Comparison of ENCODE assay signal across 37 cellular contexts in the genomic region with DNA sequence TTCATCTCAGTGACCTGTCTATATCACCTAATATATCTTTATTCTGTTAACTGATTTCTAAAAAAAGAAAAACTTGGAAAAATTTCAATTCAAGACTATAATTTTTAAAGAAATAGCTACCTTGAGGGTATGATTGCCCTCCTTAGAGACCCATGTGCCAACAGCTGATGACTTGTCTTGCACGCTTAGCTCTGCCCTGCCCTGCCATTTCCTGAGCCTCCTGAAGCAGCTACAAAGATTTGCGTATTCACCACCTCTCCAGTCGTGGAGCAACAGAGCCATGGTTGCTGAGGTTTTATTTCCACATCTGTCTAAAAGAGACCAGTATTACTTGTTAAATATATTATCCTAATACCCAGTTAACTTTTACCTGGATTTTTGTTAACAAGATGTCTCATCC.
"Had no signal": no experiment of that assay in that cellular context is flagged by ENCODE, and none has a peak within 500 bp of the region (broad histone marks: within the 10 kb centered on the region; RNA-seq: fewer than 3 reads in every experiment).

No MANE protein-coding gene starts in this region.

- H3K36me3 Mint-ChIP-seq: activated naive CD4-positive, alpha-beta T cell treated with anti-CD3 and anti-CD28 coated beads, Interleukin-2, amount 50 U/mL, for 72 hours had no signal

- H3K9me3 Mint-ChIP-seq: activated naive CD4-positive, alpha-beta T cell treated with anti-CD3 and anti-CD28 coated beads for 36 hours; activated naive CD4-positive, alpha-beta T cell treated with anti-CD3 and anti-CD28 coated beads, Interleukin-2, amount 10 ng/mL, durations not matched to agents 7 days and 5 days; activated naive CD4-positive, alpha-beta T cell treated with anti-CD3 and anti-CD28 coated beads, Interleukin-2, amount 50 U/mL, for 24 hours; activated naive CD4-positive, alpha-beta T cell treated with anti-CD3 and anti-CD28 coated beads, Interleukin-2, amount 50 U/mL, for 72 hours; activated naive CD8-positive, alpha-beta T cell treated with anti-CD3 and anti-CD28 coated beads for 36 hours; activated naive CD8-positive, alpha-beta T cell treated with anti-CD3 and anti-CD28 coated beads, Interleukin-2, amount 10 ng/mL, durations not matched to agents 7 days and 5 days; activated naive CD8-positive, alpha-beta T cell treated with anti-CD3 and anti-CD28 coated beads, Interleukin-2, amount 50 U/mL, for 24 hours; activated T-cell treated with anti-CD3 and anti-CD28 coated beads, Interleukin-2, amount 50 U/mL, for 24 hours; activated T-cell treated with anti-CD3 and anti-CD28 coated beads, Interleukin-2, amount 50 U/mL, for 4 hours; activated T-helper 1 cell treated with anti-CD3 and anti-CD28 coated beads, Interleukin-12 subunit alpha, Interleukin-12 subunit beta, Interleukin-2, Interleukin-4 antibody, amounts not matched to agents 30 ng/mL and 10 ng/mL and 1 ng/mL, durations not matched to agents 14 hours and 24 hours and 36 hours; activated T-helper 17 cell treated with anti-CD3 and anti-CD28 coated beads, Interleukin-2, amount 50 U/mL, for 72 hours; activated T-helper 2 cell treated with anti-CD3 and anti-CD28 coated beads, Interferon-gamma antibody, Interleukin-2, Interleukin-4, amounts not matched to agents 10 μg/mL and 5 μg/mL and 100 μg/mL, durations not matched to agents 14 hours and 24 hours and 36 hours; brain; central memory CD8-positive, alpha-beta T cell had no signal

- H3K27me3 Mint-ChIP-seq: activated naive CD4-positive, alpha-beta T cell treated with anti-CD3 and anti-CD28 coated beads, Interleukin-2, amount 10 ng/mL, durations not matched to agents 7 days and 5 days; activated naive CD4-positive, alpha-beta T cell treated with anti-CD3 and anti-CD28 coated beads, Interleukin-2, amount 50 U/mL, for 24 hours; activated naive CD8-positive, alpha-beta T cell; activated naive CD8-positive, alpha-beta T cell treated with anti-CD3 and anti-CD28 coated beads for 36 hours; activated naive CD8-positive, alpha-beta T cell treated with anti-CD3 and anti-CD28 coated beads, Interleukin-2, amount 10 ng/mL, durations not matched to agents 7 days and 5 days; activated naive CD8-positive, alpha-beta T cell treated with anti-CD3 and anti-CD28 coated beads, Interleukin-2, amount 50 U/mL, for 24 hours; activated T-cell treated with anti-CD3 and anti-CD28 coated beads, Interleukin-2, amount 50 U/mL, for 24 hours; activated T-helper 17 cell treated with anti-CD3 and anti-CD28 coated beads, Interleukin-2, amount 50 U/mL, for 72 hours; brain; central memory CD8-positive, alpha-beta T cell had no signal

- H3K27me3 ChIP-seq: adrenal gland, ascending aorta, body of pancreas, brain microvascular endothelial cell, breast epithelium, cardiac muscle cell had no signal

- H3K9me3 ChIP-seq: adrenal gland, ascending aorta, body of pancreas, breast epithelium had no signal

- H3K27ac ChIP-seq: adrenal gland, ascending aorta, body of pancreas, brain microvascular endothelial cell, breast epithelium had no signal

- H3K4me1 Mint-ChIP-seq: activated naive CD4-positive, alpha-beta T cell treated with anti-CD3 and anti-CD28 coated beads, Interleukin-2, amount 10 ng/mL, durations not matched to agents 7 days and 5 days; activated naive CD4-positive, alpha-beta T cell treated with anti-CD3 and anti-CD28 coated beads, Interleukin-2, amount 50 U/mL, for 24 hours; activated naive CD8-positive, alpha-beta T cell treated with anti-CD3 and anti-CD28 coated beads, Interleukin-2, amount 10 ng/mL, durations not matched to agents 7 days and 5 days; activated naive CD8-positive, alpha-beta T cell treated with anti-CD3 and anti-CD28 coated beads, Interleukin-2, amount 50 U/mL, for 24 hours; activated T-helper 17 cell treated with anti-CD3 and anti-CD28 coated beads, Interleukin-2, amount 50 U/mL, for 72 hours; central memory CD8-positive, alpha-beta T cell had no signal

- ATAC-seq: activated naive CD4-positive, alpha-beta T cell treated with anti-CD3 and anti-CD28 coated beads, Interleukin-2, amount 50 U/mL, for 72 hours; activated naive CD8-positive, alpha-beta T cell treated with anti-CD3 and anti-CD28 coated beads, Interleukin-2, amount 50 U/mL, for 24 hours; activated T-cell treated with anti-CD3 and anti-CD28 coated beads, Interleukin-2, amount 50 U/mL, for 4 hours; activated T-helper 17 cell treated with anti-CD3 and anti-CD28 coated beads, Interleukin-2, amount 50 U/mL, for 72 hours; body of pancreas had no signal

- H3K27ac Mint-ChIP-seq: activated naive CD4-positive, alpha-beta T cell treated with anti-CD3 and anti-CD28 coated beads for 36 hours; activated naive CD4-positive, alpha-beta T cell treated with anti-CD3 and anti-CD28 coated beads, Interleukin-2, amount 10 ng/mL, durations not matched to agents 7 days and 5 days; activated naive CD4-positive, alpha-beta T cell treated with anti-CD3 and anti-CD28 coated beads, Interleukin-2, amount 50 U/mL, for 24 hours; activated naive CD8-positive, alpha-beta T cell; activated naive CD8-positive, alpha-beta T cell treated with anti-CD3 and anti-CD28 coated beads for 36 hours; activated naive CD8-positive, alpha-beta T cell treated with anti-CD3 and anti-CD28 coated beads, Interleukin-2, amount 10 ng/mL, durations not matched to agents 7 days and 5 days; activated naive CD8-positive, alpha-beta T cell treated with anti-CD3 and anti-CD28 coated beads, Interleukin-2, amount 50 U/mL, for 24 hours; activated T-cell treated with anti-CD3 and anti-CD28 coated beads, Interleukin-2, amount 50 U/mL, for 24 hours; activated T-helper 1 cell treated with anti-CD3 and anti-CD28 coated beads, Interleukin-12 subunit alpha, Interleukin-12 subunit beta, Interleukin-2, Interleukin-4 antibody, amounts not matched to agents 30 ng/mL and 10 ng/mL and 1 ng/mL, durations not matched to agents 14 hours and 24 hours and 36 hours; activated T-helper 17 cell treated with anti-CD3 and anti-CD28 coated beads, Interleukin-2, amount 50 U/mL, for 72 hours; activated T-helper 2 cell treated with anti-CD3 and anti-CD28 coated beads, Interferon-gamma antibody, Interleukin-2, Interleukin-4, amounts not matched to agents 10 μg/mL and 5 μg/mL and 100 μg/mL, durations not matched to agents 14 hours and 24 hours and 36 hours had no signal

- H3K4me3 Mint-ChIP-seq: activated naive CD4-positive, alpha-beta T cell treated with anti-CD3 and anti-CD28 coated beads for 36 hours; activated naive CD4-positive, alpha-beta T cell treated with anti-CD3 and anti-CD28 coated beads, Interleukin-2, amount 10 ng/mL, durations not matched to agents 7 days and 5 days; activated naive CD4-positive, alpha-beta T cell treated with anti-CD3 and anti-CD28 coated beads, Interleukin-2, amount 50 U/mL, for 24 hours; activated naive CD8-positive, alpha-beta T cell; activated naive CD8-positive, alpha-beta T cell treated with anti-CD3 and anti-CD28 coated beads for 36 hours; activated naive CD8-positive, alpha-beta T cell treated with anti-CD3 and anti-CD28 coated beads, Interleukin-2, amount 10 ng/mL, durations not matched to agents 7 days and 5 days; activated naive CD8-positive, alpha-beta T cell treated with anti-CD3 and anti-CD28 coated beads, Interleukin-2, amount 50 U/mL, for 24 hours; activated T-cell treated with anti-CD3 and anti-CD28 coated beads, Interleukin-2, amount 50 U/mL, for 24 hours; activated T-cell treated with anti-CD3 and anti-CD28 coated beads, Interleukin-2, amount 50 U/mL, for 4 hours; activated T-helper 1 cell treated with anti-CD3 and anti-CD28 coated beads, Interleukin-12 subunit alpha, Interleukin-12 subunit beta, Interleukin-2, Interleukin-4 antibody, amounts not matched to agents 30 ng/mL and 10 ng/mL and 1 ng/mL, durations not matched to agents 14 hours and 24 hours and 36 hours; activated T-helper 17 cell treated with anti-CD3 and anti-CD28 coated beads, Interleukin-2, amount 50 U/mL, for 72 hours; brain; central memory CD8-positive, alpha-beta T cell had no signal

- H3K36me3 ChIP-seq: breast epithelium had no signal

- H3K4me1 ChIP-seq: adrenal gland, ascending aorta, body of pancreas, breast epithelium had no signal

- H3K4me3 ChIP-seq: adrenal gland, ascending aorta, body of pancreas, breast epithelium, cardiac muscle cell had no signal

- DNase-seq: activated effector memory CD4-positive, alpha-beta T cell treated with anti-CD3 and anti-CD28 coated beads, Interleukin-2, amount 50 U/mL, for 16 hours; activated effector memory CD4-positive, alpha-beta T cell treated with Interleukin-2 at 50 U/mL for 16 hours; activated gamma-delta T cell; activated gamma-delta T cell treated with Interleukin-2 at 50 U/mL for 16 hours; activated naive CD4-positive, alpha-beta T cell; activated naive CD4-positive, alpha-beta T cell treated with anti-CD3 and anti-CD28 coated beads for 36 hours; activated naive CD4-positive, alpha-beta T cell treated with anti-CD3 and anti-CD28 coated beads, Interleukin-2, amount 10 ng/mL, durations not matched to agents 7 days and 5 days; activated naive CD4-positive, alpha-beta T cell treated with anti-CD3 and anti-CD28 coated beads, Interleukin-2, amount 50 U/mL, for 16 hours; activated naive CD4-positive, alpha-beta T cell treated with Interleukin-2 at 50 U/mL for 16 hours; activated naive CD8-positive, alpha-beta T cell treated with anti-CD3 and anti-CD28 coated beads for 36 hours; activated naive CD8-positive, alpha-beta T cell treated with anti-CD3 and anti-CD28 coated beads, Interleukin-2, amount 10 ng/mL, durations not matched to agents 7 days and 5 days; activated naive CD8-positive, alpha-beta T cell treated with anti-CD3 and anti-CD28 coated beads, Interleukin-2, amount 50 U/mL, for 24 hours; activated T-cell treated with anti-CD3 and anti-CD28 coated beads for 4 hours; activated T-cell treated with anti-CD3 and anti-CD28 coated beads, Interleukin-2, amount 50 U/mL, for 1 hour; activated T-cell treated with anti-CD3 and anti-CD28 coated beads, Interleukin-2, amount 50 U/mL, for 24 hours; activated T-cell treated with anti-CD3 and anti-CD28 coated beads, Interleukin-2, amount 50 U/mL, for 4 hours; activated T-cell treated with anti-CD3 and anti-CD28 coated beads, Interleukin-2, amount 50 U/mL, for 48 hours; adrenal gland; amniotic stem cell; amygdala; anterior cingulate cortex; aorta; body of pancreas; brain microvascular endothelial cell; caudate nucleus; central memory CD4-positive, alpha-beta T cell had no signal
